Comparison of ENCODE assay signal across 30 cellular contexts in the genomic region with DNA sequence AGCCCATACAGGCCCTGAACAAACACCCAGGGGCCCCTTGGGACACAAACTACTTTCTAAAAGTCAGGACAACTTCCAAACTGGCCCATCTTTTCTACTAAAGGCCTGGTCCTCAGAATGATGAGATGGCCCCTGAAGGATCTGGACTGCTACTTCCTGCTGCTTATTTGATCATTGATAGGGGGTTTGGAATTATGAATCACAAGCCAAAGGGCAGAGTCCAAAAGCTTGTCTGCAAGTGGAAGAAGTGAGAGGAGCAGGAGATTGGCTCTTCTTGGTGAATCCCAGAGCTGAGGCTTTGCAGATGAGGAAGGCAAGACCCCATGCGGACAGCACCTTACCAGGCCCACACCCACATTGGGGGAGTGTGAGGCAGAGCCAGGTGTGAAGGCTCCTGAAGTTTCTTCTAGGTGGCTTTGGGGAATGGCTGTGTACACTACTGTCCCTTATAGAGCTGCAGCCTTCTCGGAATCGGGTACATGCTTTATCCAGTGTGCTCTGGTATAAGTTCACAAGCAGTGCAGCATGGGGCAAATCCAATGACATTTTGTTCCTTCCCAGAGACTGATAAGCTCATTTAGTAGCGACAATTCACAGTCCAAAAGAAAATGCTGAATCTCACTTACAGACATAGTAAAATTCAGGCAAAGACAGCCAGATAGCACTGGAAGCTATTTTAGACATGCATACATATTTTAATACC.
"Had no signal": no experiment of that assay in that cellular context is flagged by ENCODE, and none has a peak within 500 bp of the region (broad histone marks: within the 10 kb centered on the region; RNA-seq: fewer than 3 reads in every experiment).

No MANE protein-coding gene starts in this region.

- H3K4me1 ChIP-seq: breast epithelium, Peyer's patch had no signal

- H3K27ac ChIP-seq: body of pancreas, breast epithelium, Peyer's patch, RWPE1, SJCRH30, SK-N-MC had no signal

- DNase-seq: activated CD4-positive, alpha-beta T cell treated with anti-CD3 and anti-CD28 coated beads for 36 hours; activated CD4-positive, alpha-beta T cell treated with anti-CD3 and anti-CD28 coated beads, Interleukin-2, amount 10 ng/mL, durations not matched to agents 7 days and 5 days; activated CD4-positive, alpha-beta T cell treated with anti-CD3 and anti-CD28 coated beads, Interleukin-2, amount 50 U/mL, for 48 hours; activated CD8-positive, alpha-beta T cell treated with anti-CD3 and anti-CD28 coated beads, Interleukin-2, amount 10 ng/mL, durations not matched to agents 7 days and 5 days; activated gamma-delta T cell; activated naive CD4-positive, alpha-beta T cell treated with Interleukin-2 at 50 U/mL for 16 hours; activated naive CD8-positive, alpha-beta T cell treated with anti-CD3 and anti-CD28 coated beads, Interleukin-2, amount 10 ng/mL, durations not matched to agents 7 days and 5 days; activated T-cell treated with anti-CD3 and anti-CD28 coated beads, Interleukin-2, amount 50 U/mL, for 24 hours; amygdala; body of pancreas; caudate nucleus; Kasumi-1; KG1; MG63; NCI-H1048; NCI-H1105 treated with DMSO at 0.1 percent for 48 hours; NCI-H1436; NCI-H1694; NCI-H1930; NCI-H2081 treated with DMSO at 0.1 percent for 48 hours; NCI-H345; NCI-H524 treated with DMSO at 0.1 percent for 48 hours; Peyer's patch; SHP77; SJCRH30 had no signal

- H3K27me3 ChIP-seq: body of pancreas, breast epithelium, MG63, Peyer's patch, SJCRH30 had no signal

- H3K4me3 ChIP-seq: body of pancreas, breast epithelium, MG63, Peyer's patch, SJCRH30, SK-N-MC had no signal

- ATAC-seq: activated CD4-positive, alpha-beta T cell treated with anti-CD3 and anti-CD28 coated beads for 36 hours; activated CD4-positive, CD25-positive, alpha-beta regulatory T cell treated with anti-CD3 and anti-CD28 coated beads, Interleukin-2, amount 50 U/mL, for 24 hours; activated CD8-positive, alpha-beta T cell treated with anti-CD3 and anti-CD28 coated beads, Interleukin-2, amount 10 ng/mL, durations not matched to agents 7 days and 5 days; body of pancreas; WTC11 had no signal

- H3K9me3 ChIP-seq: body of pancreas, breast epithelium, MG63, Peyer's patch, SJCRH30 had no signal

- H3K36me3 ChIP-seq: breast epithelium, MG63, Peyer's patch, SJCRH30 had no signal
